In genomic region chr1:18939398-18940302, GRCh38 we compare ENCODE assay signal across 15 cellular contexts. TPM values are rescaled to one million over a fixed set of nuclear protein-coding genes. Genes with fewer than 3 reads are reported as not detected.
DNase-seq lines count a peak whose midpoint lies in the region; ATAC-seq, FAIRE-seq and TF ChIP-seq lines count a peak whose summit lies in the region.
"Had no signal": no experiment of that assay in that cellular context is flagged by ENCODE, and none has a peak within 500 bp of the region (broad histone marks: within the 10 kb centered on the region; RNA-seq: fewer than 3 reads in every experiment).

No MANE protein-coding gene starts in this region.

- H4K20me1 ChIP-seq in endothelial cell of umbilical vein (replicated peaks; ENCODE audit: control insufficient read depth, extremely low read depth, insufficient read depth, low read length) = no peaks in the 10 kb centered on the region

- H3K4me1 Mint-ChIP-seq in CD4-positive, CD25-positive, alpha-beta regulatory T cell = peaks cover 7 to 88% (median 64%) of the 10 kb centered on the region in 4 donors
- peaks cover 72% of the 10 kb centered on the region for H3K4me1 Mint-ChIP-seq in nephron progenitor cell
- H3K4me1 Mint-ChIP-seq in endodermal cell = peaks cover 21% of the 10 kb centered on the region

- H3K27me3 ChIP-seq in CD4-positive, CD25-positive, alpha-beta regulatory T cell (ENCODE audit: control insufficient read depth, insufficient read depth, low read length) = no peaks in the 10 kb centered on the region
- no peaks in the 10 kb centered on the region for H3K27me3 ChIP-seq in endothelial cell of umbilical vein (ENCODE audit: control insufficient read depth in 2 of 2, insufficient read depth in 2 of 2, low read length in 2 of 2)
- H3K27me3 ChIP-seq in endodermal cell (ENCODE audit: control insufficient read depth, insufficient read depth, low read length, poor library complexity, severe bottlenecking) = no peaks in the 10 kb centered on the region
- H3K27me3 ChIP-seq: testis had no signal

- peaks cover 90% of the 10 kb centered on the region for H3K79me2 ChIP-seq in endothelial cell of umbilical vein (ENCODE audit: control insufficient read depth, insufficient read depth, low read length)

- intact Hi-C loops in endothelial cell of umbilical vein (cut with micrococcal nuclease) = no loop called here

- no peaks in the 10 kb centered on the region for H3K9me3 Mint-ChIP-seq in CD4-positive, CD25-positive, alpha-beta regulatory T cell
- H3K9me3 Mint-ChIP-seq in nephron progenitor cell = no peaks in the 10 kb centered on the region
- no peaks in the 10 kb centered on the region for H3K9me3 Mint-ChIP-seq in endodermal cell
- H3K9me3 Mint-ChIP-seq: WTC11 had no signal

- H3K4me2 ChIP-seq in endothelial cell of umbilical vein (ENCODE audit: insufficient read depth, low read length) = no peak overlapping the region

- H3K4me3 Mint-ChIP-seq in CD4-positive, CD25-positive, alpha-beta regulatory T cell = peak overlapping the region in 2 of 4 donors; percentile 35 to 58
- H3K4me3 Mint-ChIP-seq in nephron progenitor cell (no peak overlapping the region), endodermal cell (no peak overlapping the region)
- H3K4me3 Mint-ChIP-seq: WTC11 had no signal

- no peak overlapping the region for H3K9ac ChIP-seq in endothelial cell of umbilical vein (replicated peaks; ENCODE audit: extremely low read depth, insufficient read depth, low read length)
- no peak overlapping the region for H3K9ac ChIP-seq in endodermal cell (ENCODE audit: extremely low read depth, low read length, poor library complexity, severe bottlenecking)

- no peak overlapping the region for H3K4me3 ChIP-seq in CD4-positive, CD25-positive, alpha-beta regulatory T cell (ENCODE audit: low read depth, low read length)
- H3K4me3 ChIP-seq in endothelial cell of umbilical vein (replicated peaks in 1 of 3; ENCODE audit: insufficient read depth in 1 of 3, low read depth in 1 of 3, low read length in 3 of 3) (no peak overlapping the region), endodermal cell (ENCODE audit: low read length) (no peak overlapping the region)
- H3K4me3 ChIP-seq: testis had no signal

- H3K36me3 ChIP-seq in CD4-positive, CD25-positive, alpha-beta regulatory T cell (ENCODE audit: control insufficient read depth, insufficient read depth, low read length) = no peaks in the 10 kb centered on the region
- H3K36me3 ChIP-seq in endothelial cell of umbilical vein (ENCODE audit: control insufficient read depth in 2 of 2, extremely low read depth in 1 of 2, insufficient read depth in 2 of 2, low read length in 2 of 2) (no peaks in the 10 kb centered on the region), endodermal cell (ENCODE audit: control insufficient read depth, insufficient read depth, low read length) (no peaks in the 10 kb centered on the region)
- H3K36me3 ChIP-seq: neutrophil had no signal

- H3K27ac Mint-ChIP-seq in CD4-positive, CD25-positive, alpha-beta regulatory T cell = peak overlapping the region; percentile 38 to 85 (median 83)
- H3K27ac Mint-ChIP-seq in nephron progenitor cell = peak overlapping the region; percentile 78
- H3K27ac Mint-ChIP-seq in endodermal cell = no peak overlapping the region

- no peaks in the 10 kb centered on the region for H3K27me3 Mint-ChIP-seq in CD4-positive, CD25-positive, alpha-beta regulatory T cell
- H3K27me3 Mint-ChIP-seq in nephron progenitor cell (ENCODE audit: low read depth, poor library complexity) = peaks cover 3% of the 10 kb centered on the region
- no peaks in the 10 kb centered on the region for H3K27me3 Mint-ChIP-seq in endodermal cell (ENCODE audit: insufficient read depth)

- peak overlapping the region; percentile 17 for H3K27ac ChIP-seq in CD4-positive, CD25-positive, alpha-beta regulatory T cell (ENCODE audit: insufficient read depth, low read length, poor library complexity, severe bottlenecking)
- no peak overlapping the region for H3K27ac ChIP-seq in endothelial cell of umbilical vein (ENCODE audit: insufficient read depth, low read depth, low read length)
- H3K27ac ChIP-seq in endodermal cell (ENCODE audit: low read depth, low read length) = no peak overlapping the region
- H3K27ac ChIP-seq: neutrophil, testis had no signal

- no peaks in the 10 kb centered on the region for H3K9me3 ChIP-seq in CD4-positive, CD25-positive, alpha-beta regulatory T cell (ENCODE audit: control insufficient read depth in 2 of 2, low read length in 2 of 2)
- no peaks in the 10 kb centered on the region for H3K9me3 ChIP-seq in endothelial cell of umbilical vein (replicated peaks; ENCODE audit: control insufficient read depth, insufficient read depth, low read length)
- H3K9me3 ChIP-seq in endodermal cell (ENCODE audit: control insufficient read depth, low read length) = no peaks in the 10 kb centered on the region
- H3K9me3 ChIP-seq: neutrophil, testis had no signal

- TF ChIP-seq POLR2A in endothelial cell of umbilical vein (IDR thresholded peaks at IDR 0.05; ENCODE audit: low read depth, low read length) = no peak

- peaks cover 4% of the 10 kb centered on the region for H3K36me3 Mint-ChIP-seq in CD4-positive, CD25-positive, alpha-beta regulatory T cell
- H3K36me3 Mint-ChIP-seq in nephron progenitor cell (ENCODE audit: low read depth) = no peaks in the 10 kb centered on the region
- no peaks in the 10 kb centered on the region for H3K36me3 Mint-ChIP-seq in endodermal cell (ENCODE audit: low read depth)
- H3K36me3 Mint-ChIP-seq: WTC11 had no signal

- TF ChIP-seq CTCF in endothelial cell of umbilical vein (IDR thresholded peaks at IDR 0.05; ENCODE audit: extremely low read depth in 1 of 2, insufficient read depth in 1 of 2, low read depth in 1 of 2, low read length in 2 of 2) = no peak
- no peak for TF ChIP-seq CTCF in nephron progenitor cell (IDR thresholded peaks at IDR 0.05)
- no peak for TF ChIP-seq CTCF in endodermal cell (conservative IDR thresholded peaks at IDR 0.05)

- peak; percentile 24 for FAIRE-seq in endothelial cell of umbilical vein (lab: Jason Lieb, UNC)
- FAIRE-seq: RCC 7860 had no signal

- no peaks in the 10 kb centered on the region for H3K9me1 ChIP-seq in endothelial cell of umbilical vein (replicated peaks; ENCODE audit: control insufficient read depth, extremely low read depth, insufficient read depth, low read length)

- POLR2A ChIA-PET in endothelial cell of umbilical vein (lab: Charles Lee) = no interaction called here

- DNase-seq in CD4-positive, CD25-positive, alpha-beta regulatory T cell = no peak
- DNase-seq in M059J (ENCODE audit: low read depth) = peak; percentile 63
- DNase-seq in endothelial cell of umbilical vein (ENCODE audit: low read depth, low spot score) = no peak
- DNase-seq in nephron progenitor cell = no peak
- DNase-seq in NCI-H524 treated with DMSO at 0.1 percent for 48 hours (lab: John Stamatoyannopoulos, UW) = no peak
- no peak for DNase-seq in endodermal cell
- DNase-seq: effector CD4-positive, alpha-beta T cell; NCI-H187 treated with DMSO at 0.1 percent for 48 hours; stimulated activated CD4-positive, alpha-beta T cell treated with anti-CD3 and anti-CD28 coated beads, Interleukin-4, amount 100 ng/mL, for 1 hour; testis had no signal

- CTCF ChIA-PET in endothelial cell of umbilical vein (lab: Charles Lee) = interaction anchor here (0.9 to 8.0 kb wide), 5 partner anchors 9 to 33 kb away, joined by 3 to 66 read pairs (median 4); no protein-coding TSS in a partner anchor

- WGBS in endodermal cell (ENCODE audit: insufficient coverage in 1 of 2, insufficient read length in 1 of 2), 2 experiments = 88 to 92% methylated on average over 5 to 7 of the region's 7 CpGs

- peaks cover 78% of the 10 kb centered on the region for H3K4me1 ChIP-seq in CD4-positive, CD25-positive, alpha-beta regulatory T cell (ENCODE audit: control insufficient read depth, insufficient read depth, low read length, poor library complexity, severe bottlenecking)
- H3K4me1 ChIP-seq in endothelial cell of umbilical vein (ENCODE audit: control insufficient read depth, extremely low read depth, insufficient read depth, low read length) (peaks cover 17% of the 10 kb centered on the region), endodermal cell (ENCODE audit: control insufficient read depth, insufficient read depth, low read length) (peaks cover 14% of the 10 kb centered on the region)
- H3K4me1 ChIP-seq: testis had no signal

- BruUV-seq in endothelial cell of umbilical vein (replicated peaks; lab: Mats Ljungman, UMichigan) = no TSS peak

- dilution Hi-C loops in endothelial cell of umbilical vein (cut with MboI; ENCODE audit: extremely low pct_ligation_motif_present, low sequenced_read_pairs) = no loop called here

- ATAC-seq in CD4-positive, CD25-positive, alpha-beta regulatory T cell (ENCODE audit: low read depth in 2 of 2) = no peak
- no peak for ATAC-seq in HG03139 (IDR thresholded peaks at IDR 0.05; ENCODE audit: unreplicated experiment)
- no peak for ATAC-seq in HG02852 (IDR thresholded peaks at IDR 0.05; ENCODE audit: unreplicated experiment)
- ATAC-seq: WTC11 had no signal

- H2AFZ ChIP-seq in endothelial cell of umbilical vein (ENCODE audit: low read depth, low read length) = no peak overlapping the region

RNA-seq across cellular contexts. Expression of gene IFFO2, which starts 16.8 kb away (rescaled TPM):
- total RNA-seq in CD4-positive, CD25-positive, alpha-beta regulatory T cell = 101 TPM
- 1 to 10 TPM; 1.4 to 4.7 (median 2.9) TPM for polyA plus RNA-seq in CD4-positive, CD25-positive, alpha-beta regulatory T cell
- 6.7 and 13.2 TPM in 2 replicates for total RNA-seq in M059J (2014; rRNA removed; shearing (Covaris generic))
- total RNA-seq in endothelial cell of umbilical vein (31.1 and 35.1 TPM in 2 replicates), endodermal cell (1 to 10 TPM; 4.6 to 6.4 TPM)
- polyA plus RNA-seq in endothelial cell of umbilical vein = 28.3 and 31.3 TPM in 2 replicates
- 22.7 and 26.3 TPM in 2 replicates for polyA plus RNA-seq in endothelial cell of umbilical vein (2011; cell fraction: cytosol; rRNA removed)
- 26.9 and 30.2 TPM in 2 replicates for polyA plus RNA-seq in endothelial cell of umbilical vein (2011; cell fraction: nucleus; rRNA removed)
- polyA plus RNA-seq in endothelial cell of umbilical vein (2012) = 23.3 and 30.7 TPM in 2 replicates
- polyA minus RNA-seq in endothelial cell of umbilical vein = 18.4 and 22.0 TPM in 2 replicates
- 2.8 TPM for polyA minus RNA-seq in endothelial cell of umbilical vein (2011; cell fraction: cytosol; rRNA and poly(A)+ RNA removed)
- polyA minus RNA-seq in endothelial cell of umbilical vein (2011; cell fraction: nucleus; rRNA and poly(A)+ RNA removed) = 18.1 and 20.8 TPM in 2 replicates
- polyA plus RNA-seq in endodermal cell (2013, experiment 1 of 2) = 7.7 TPM
- polyA plus RNA-seq in endodermal cell (2013, experiment 2 of 2) = 6.8 TPM

RNA-seq across cellular contexts. Expression of gene ALDH4A1, which starts 37.3 kb away (rescaled TPM):
- total RNA-seq in CD4-positive, CD25-positive, alpha-beta regulatory T cell = 1.4 TPM
- polyA plus RNA-seq in CD4-positive, CD25-positive, alpha-beta regulatory T cell = 1 to 10 TPM; 1.0 to 2.0 (median 1.5) TPM
- 5.8 and 14.8 TPM in 2 replicates for total RNA-seq in M059J (2014; rRNA removed; shearing (Covaris generic))
- total RNA-seq in endothelial cell of umbilical vein (17.4 and 18.6 TPM in 2 replicates), endodermal cell (10 to 100 TPM in 1 of 2 donors, 1 to 10 TPM in 1; 7.6 to 18.7 TPM)
- polyA plus RNA-seq in endothelial cell of umbilical vein = 18.5 and 19.7 TPM in 2 replicates
- 14.8 and 15.4 TPM in 2 replicates for polyA plus RNA-seq in endothelial cell of umbilical vein (2011; cell fraction: cytosol; rRNA removed)
- polyA plus RNA-seq in endothelial cell of umbilical vein (2011; cell fraction: nucleus; rRNA removed) = 25.8 and 26.6 TPM in 2 replicates
- 8.9 and 11.3 TPM in 2 replicates for polyA plus RNA-seq in endothelial cell of umbilical vein (2012)
- 10.3 and 20.1 TPM in 2 replicates for polyA minus RNA-seq in endothelial cell of umbilical vein
- polyA minus RNA-seq in endothelial cell of umbilical vein (2011; cell fraction: cytosol; rRNA and poly(A)+ RNA removed) = 10.5 TPM
- polyA minus RNA-seq in endothelial cell of umbilical vein (2011; cell fraction: nucleus; rRNA and poly(A)+ RNA removed) = 8.3 and 28.2 TPM in 2 replicates
- 13.0 TPM for polyA plus RNA-seq in endodermal cell (2013, experiment 1 of 2)
- 13.1 TPM for polyA plus RNA-seq in endodermal cell (2013, experiment 2 of 2)
